ENCODE assay signal across 10 cellular contexts in the genomic region with DNA sequence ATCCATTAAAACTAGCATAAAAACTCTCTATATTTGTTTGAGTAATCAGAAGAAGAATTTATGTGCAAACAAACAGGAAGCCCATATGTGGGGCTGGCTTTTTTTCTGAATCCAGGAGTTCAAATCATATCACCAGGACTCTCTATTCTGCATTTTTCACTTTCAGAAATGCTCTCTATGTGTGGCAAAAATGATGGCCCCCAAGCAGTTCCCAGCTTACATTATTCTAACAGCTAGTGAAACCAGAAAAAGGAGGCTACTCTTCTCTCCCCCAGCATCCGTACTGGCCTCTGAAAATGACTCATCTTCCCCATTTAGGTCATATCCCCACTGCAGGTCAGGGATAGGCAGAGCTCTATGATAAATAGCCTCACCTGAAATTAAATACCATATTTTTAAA. TPM values are rescaled to one million over a fixed set of nuclear protein-coding genes. Genes with fewer than 3 reads are reported as not detected.
DNase-seq lines count a peak whose midpoint lies in the region; ATAC-seq, FAIRE-seq and TF ChIP-seq lines count a peak whose summit lies in the region.
"Had no signal": no experiment of that assay in that cellular context is flagged by ENCODE, and none has a peak within 500 bp of the region (broad histone marks: within the 10 kb centered on the region; RNA-seq: fewer than 3 reads in every experiment).

No MANE protein-coding gene starts in this region.

- H3K36me3 ChIP-seq in Loucy (ENCODE audit: insufficient read depth, low read length) (no peaks in the 10 kb centered on the region), endothelial cell of umbilical vein (ENCODE audit: control insufficient read depth in 2 of 2, extremely low read depth in 1 of 2, insufficient read depth in 2 of 2, low read length in 2 of 2) (no peaks in the 10 kb centered on the region), esophagus squamous epithelium (peaks cover 0 to 8% (median 0%) of the 10 kb centered on the region in 3 donors)

- H3K4me3 ChIP-seq in Loucy (ENCODE audit: low read length, poor library complexity, severe bottlenecking) = no peak overlapping the region
- no peak overlapping the region for H3K4me3 ChIP-seq in endothelial cell of umbilical vein (replicated peaks in 1 of 3; ENCODE audit: insufficient read depth in 1 of 3, low read depth in 1 of 3, low read length in 3 of 3)
- H3K4me3 ChIP-seq in esophagus squamous epithelium = no peak overlapping the region
- H3K4me3 ChIP-seq: SJSA1 had no signal

- H3K9me3 ChIP-seq in Loucy (ENCODE audit: insufficient read depth, low read depth, low read length) = no peaks in the 10 kb centered on the region
- H3K9me3 ChIP-seq in endothelial cell of umbilical vein (replicated peaks; ENCODE audit: control insufficient read depth, insufficient read depth, low read length) = no peaks in the 10 kb centered on the region
- no peaks in the 10 kb centered on the region for H3K9me3 ChIP-seq in esophagus squamous epithelium
- H3K9me3 ChIP-seq: SJSA1 had no signal

- intact Hi-C loops in endothelial cell of umbilical vein (cut with micrococcal nuclease) = no loop called here
- intact Hi-C loops in esophagus squamous epithelium (cut with DNase I) = no loop called here

- H3K27me3 ChIP-seq in Loucy (ENCODE audit: insufficient read depth, low read length, poor library complexity, severe bottlenecking) (no peaks in the 10 kb centered on the region), endothelial cell of umbilical vein (ENCODE audit: control insufficient read depth in 2 of 2, insufficient read depth in 2 of 2, low read length in 2 of 2) (no peaks in the 10 kb centered on the region), esophagus squamous epithelium (no peaks in the 10 kb centered on the region)
- H3K27me3 ChIP-seq: SJSA1 had no signal

- POLR2A ChIA-PET in endothelial cell of umbilical vein (lab: Charles Lee) = interaction anchor here (0.6 kb wide), 1 partner anchor 16 kb away, joined by 4 read pairs; no protein-coding TSS in a partner anchor

- DNase-seq in DMS53 (lab: John Stamatoyannopoulos, UW) = peak; percentile 14
- DNase-seq in DMS53 treated with DMSO at 0.1 percent for 48 hours (lab: John Stamatoyannopoulos, UW; ENCODE audit: unreplicated experiment) = no peak
- peak; percentile 44 for DNase-seq in endothelial cell of umbilical vein (ENCODE audit: low read depth, low spot score)
- DNase-seq in esophagus squamous epithelium (lab: John Stamatoyannopoulos, UW) = no peak
- DNase-seq in NCI-H526 treated with DMSO at 0.1 percent for 48 hours (lab: John Stamatoyannopoulos, UW) = no peak
- DNase-seq in cortex of kidney (lab: John Stamatoyannopoulos, UW) = no peak

- H3K27ac ChIP-seq in endothelial cell of umbilical vein (ENCODE audit: insufficient read depth, low read depth, low read length) (no peak overlapping the region), esophagus squamous epithelium (no peak overlapping the region)
- H3K27ac ChIP-seq: 22Rv1, SJSA1 had no signal

- H3K4me1 ChIP-seq in Loucy (ENCODE audit: insufficient read depth, low read length, poor library complexity, severe bottlenecking) (peaks cover 67% of the 10 kb centered on the region), endothelial cell of umbilical vein (ENCODE audit: control insufficient read depth, extremely low read depth, insufficient read depth, low read length) (peaks cover 15% of the 10 kb centered on the region), esophagus squamous epithelium (peaks cover 0 to 48% (median 10%) of the 10 kb centered on the region in 3 donors)
- H3K4me1 ChIP-seq: SJSA1 had no signal

- peaks cover 89% of the 10 kb centered on the region for H4K20me1 ChIP-seq in Loucy (ENCODE audit: insufficient read depth, low read length, poor library complexity, severe bottlenecking)
- H4K20me1 ChIP-seq in endothelial cell of umbilical vein (replicated peaks; ENCODE audit: control insufficient read depth, extremely low read depth, insufficient read depth, low read length) = peaks cover 7% of the 10 kb centered on the region

- H3K9me1 ChIP-seq in endothelial cell of umbilical vein (replicated peaks; ENCODE audit: control insufficient read depth, extremely low read depth, insufficient read depth, low read length) = no peaks in the 10 kb centered on the region

- peak; percentile 92 for ATAC-seq in GM21737 (IDR thresholded peaks at IDR 0.05; ENCODE audit: unreplicated experiment)

- peaks cover 99% of the 10 kb centered on the region for H3K79me2 ChIP-seq in Loucy (ENCODE audit: insufficient read depth, low read length)
- peaks cover 99% of the 10 kb centered on the region for H3K79me2 ChIP-seq in endothelial cell of umbilical vein (ENCODE audit: control insufficient read depth, insufficient read depth, low read length)

- no peak overlapping the region for H3K9ac ChIP-seq in Loucy (ENCODE audit: low read depth, low read length, poor library complexity, severe bottlenecking)
- no peak overlapping the region for H3K9ac ChIP-seq in endothelial cell of umbilical vein (replicated peaks; ENCODE audit: extremely low read depth, insufficient read depth, low read length)

- TF ChIP-seq POLR2A in endothelial cell of umbilical vein (IDR thresholded peaks at IDR 0.05; ENCODE audit: low read depth, low read length) (no peak), esophagus squamous epithelium (IDR thresholded peaks at IDR 0.05) (no peak)

- H3K9me2 ChIP-seq in Loucy (replicated peaks; ENCODE audit: low read depth, low read length) = no peaks in the 10 kb centered on the region

- H2AFZ ChIP-seq in Loucy (ENCODE audit: low read length) (no peak overlapping the region), endothelial cell of umbilical vein (ENCODE audit: low read depth, low read length) (no peak overlapping the region)

- dilution Hi-C loops in endothelial cell of umbilical vein (cut with MboI; ENCODE audit: extremely low pct_ligation_motif_present, low sequenced_read_pairs) = no loop called here

- CTCF ChIA-PET in endothelial cell of umbilical vein (lab: Charles Lee) = interaction anchor here (0.6 to 2.1 kb wide), 5 partner anchors 10 to 156 kb away, joined by 3 to 6 read pairs (median 4); no protein-coding TSS in a partner anchor

- 13 to 25% methylated on average over 1 of the region's 1 CpG for WGBS in esophagus squamous epithelium, 2 donors

- peak; percentile 33 for FAIRE-seq in endothelial cell of umbilical vein (lab: Jason Lieb, UNC)

- BruUV-seq in endothelial cell of umbilical vein (replicated peaks; lab: Mats Ljungman, UMichigan) = no TSS peak

- H3K4me2 ChIP-seq in Loucy (ENCODE audit: low read depth, low read length, poor library complexity, severe bottlenecking) (peak overlapping the region; percentile 58), endothelial cell of umbilical vein (ENCODE audit: insufficient read depth, low read length) (no peak overlapping the region)

- TF ChIP-seq CTCF in Loucy (conservative IDR thresholded peaks at IDR 0.05; ENCODE audit: low read length) = no peak
- no peak for TF ChIP-seq CTCF in endothelial cell of umbilical vein (IDR thresholded peaks at IDR 0.05; ENCODE audit: extremely low read depth in 1 of 2, insufficient read depth in 1 of 2, low read depth in 1 of 2, low read length in 2 of 2)
- no peak for TF ChIP-seq CTCF in esophagus squamous epithelium (IDR thresholded peaks at IDR 0.05)

- no peaks in the 10 kb centered on the region; the same call in 1 of the 2 replicates for H3F3A ChIP-seq in Loucy (ENCODE audit: low read depth)

TF ChIP-seq in endothelial cell of umbilical vein, 7 proteins besides CTCF, POLR2A, EP300 and RAD21:
- peak; percentile 44 for TF ChIP-seq JUN (IDR thresholded peaks at IDR 0.05; ENCODE audit: borderline replicate concordance, insufficient read depth, insufficient read length, low read depth)
- peak; percentile 45 for TF ChIP-seq FOS (IDR thresholded peaks at IDR 0.05; ENCODE audit: borderline replicate concordance, insufficient read depth, low read length)
- TF ChIP-seq GATA2 (IDR thresholded peaks at IDR 0.05; ENCODE audit: insufficient read depth, insufficient read length, low read depth, low read length) = no peak

RNA-seq across cellular contexts. Expression of a gene that starts 20.4 kb away (rescaled TPM):
- total RNA-seq in endothelial cell of umbilical vein = 43.7 and 54.3 TPM in 2 replicates
- polyA plus RNA-seq in endothelial cell of umbilical vein = 10.8 and 14.8 TPM in 2 replicates
- polyA plus RNA-seq in endothelial cell of umbilical vein (2011; cell fraction: cytosol; rRNA removed) = 11.4 TPM in 2 replicates
- 90.4 and 116 TPM in 2 replicates for polyA plus RNA-seq in endothelial cell of umbilical vein (2011; cell fraction: nucleus; rRNA removed)
- 24.6 and 33.1 TPM in 2 replicates for polyA plus RNA-seq in endothelial cell of umbilical vein (2012)
- 21.7 and 25.3 TPM in 2 replicates for polyA minus RNA-seq in endothelial cell of umbilical vein
- 17.1 TPM for polyA minus RNA-seq in endothelial cell of umbilical vein (2011; cell fraction: cytosol; rRNA and poly(A)+ RNA removed)
- polyA minus RNA-seq in endothelial cell of umbilical vein (2011; cell fraction: nucleus; rRNA and poly(A)+ RNA removed) = 69.9 and 97.4 TPM in 2 replicates
- total RNA-seq in esophagus squamous epithelium = 10 to 100 TPM; 16.0 to 42.3 (median 25.4) TPM

Comparison
In these comparisons a context has a peak if more than half of its experiments do, and no peak if none do; other contexts are left out.
1. DNase-seq: peak in DMS53 (single experiment) and endothelial cell of umbilical vein (single experiment); none in DMS53 treated with DMSO at 0.1 percent for 48 hours (single experiment), esophagus squamous epithelium (single experiment), NCI-H526 treated with DMSO at 0.1 percent for 48 hours (single experiment) and cortex of kidney (single experiment).